Comparison of ENCODE assay signal across 10 cellular contexts in the genomic region with DNA sequence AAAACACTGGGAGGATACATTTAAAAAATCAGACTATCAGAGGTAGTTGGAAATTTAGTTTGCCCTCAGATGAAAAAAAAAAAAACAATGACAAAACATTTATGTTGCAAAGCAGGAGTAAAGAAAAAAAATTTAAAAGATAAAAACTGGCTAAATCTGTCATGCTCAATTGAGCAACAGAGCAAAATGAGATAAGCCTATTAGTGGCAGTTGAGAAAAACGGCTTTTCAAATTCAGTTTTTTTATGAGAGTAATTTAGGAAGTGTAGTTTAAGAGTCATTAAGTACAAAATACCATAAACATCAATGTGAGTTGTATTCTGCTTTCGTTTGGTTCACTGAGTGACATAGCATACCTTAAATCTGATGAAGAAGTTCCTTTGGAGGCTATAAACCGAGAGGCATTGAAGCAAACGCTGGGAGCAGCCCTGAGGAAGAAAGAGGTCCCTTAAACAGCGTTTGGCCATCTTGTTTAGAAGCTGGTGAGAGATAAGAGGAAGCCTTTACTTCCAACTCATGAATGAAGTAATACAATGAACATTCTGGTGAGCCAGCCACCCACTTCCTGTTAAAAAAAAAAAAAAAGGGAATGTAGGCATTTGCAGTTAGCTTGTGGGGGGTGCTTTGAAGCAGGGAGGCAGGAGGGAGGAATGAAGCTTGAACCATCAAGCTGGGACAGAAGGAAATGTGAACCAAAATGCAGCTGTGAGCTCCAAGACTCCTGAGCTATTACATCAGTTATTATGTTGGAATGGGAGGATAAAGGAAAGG.
A peak's percentile ranks its signal among the peaks of the same experiment; 100 is the strongest.
DNase-seq lines count a peak whose midpoint lies in the region; ATAC-seq and TF ChIP-seq lines count a peak whose summit lies in the region.
"Had no signal": no experiment of that assay in that cellular context is flagged by ENCODE, and none has a peak within 500 bp of the region (broad histone marks: within the 10 kb centered on the region; RNA-seq: fewer than 3 reads in every experiment).

No MANE protein-coding gene starts in this region.

- no peak overlapping the region for H3K27ac ChIP-seq in mammary epithelial cell (ENCODE audit: insufficient read depth, low read depth, low read length)
- H3K27ac ChIP-seq in lung (ENCODE audit: low read depth in 1 of 2, low read length in 1 of 2): no peak overlapping the region

- dilution Hi-C loops in mammary epithelial cell (cut with HindIII; ENCODE audit: low sequenced_read_pairs): no loop called here

- DNase-seq in AG10803 (ENCODE audit: low read depth): peak; percentile 89
- peak; percentile 70 for DNase-seq in M059J (ENCODE audit: low read depth)
- DNase-seq in mammary epithelial cell: peak; percentile 12
- DNase-seq in lung (ENCODE audit: low spot score): no peak
- no peak for DNase-seq in NCI-H1092 (lab: John Stamatoyannopoulos, UW)
- no peak for DNase-seq in NCI-H1092 treated with DMSO at 0.1 percent for 48 hours (lab: John Stamatoyannopoulos, UW)
- DNase-seq: activated CD8-positive, alpha-beta memory T cell treated with anti-CD3 and anti-CD28 coated beads, Interleukin-2, amount 10 ng/mL, durations not matched to agents 7 days and 5 days; NCI-H345 had no signal

- no peaks in the 10 kb centered on the region for H4K20me1 ChIP-seq in mammary epithelial cell (ENCODE audit: insufficient read depth, low read length)

- H2AFZ ChIP-seq in mammary epithelial cell (ENCODE audit: low read depth, low read length): peak overlapping the region; percentile 64

- H3K36me3 ChIP-seq in mammary epithelial cell (ENCODE audit: insufficient read depth, low read length): no peaks in the 10 kb centered on the region
- no peaks in the 10 kb centered on the region for H3K36me3 ChIP-seq in lung (ENCODE audit: control insufficient read depth in 2 of 2, insufficient read depth in 2 of 2, low read length in 2 of 2)

- WGBS in mammary epithelial cell (ENCODE audit: low coverage, missing lambda C conversion rate): 61% methylated on average over 5 of the region's 5 CpGs
- 9 to 16% methylated on average over 5 of the region's 5 CpGs for WGBS in lung, 2 donors

- ATAC-seq in lung (ENCODE audit: insufficient read depth, low FRiP score) (peak; percentile 50), HG03378 (IDR thresholded peaks at IDR 0.05; ENCODE audit: unreplicated experiment) (no peak), HG02588 (IDR thresholded peaks at IDR 0.05; ENCODE audit: unreplicated experiment) (no peak)
- ATAC-seq: activated CD8-positive, alpha-beta memory T cell treated with anti-CD3 and anti-CD28 coated beads, Interleukin-2, amount 10 ng/mL, durations not matched to agents 7 days and 5 days had no signal

- in situ Hi-C loops in mammary epithelial cell (cut with MboI; ENCODE audit: low sequenced_read_pairs in 2 of 2): no loop called here

- BruUV-seq in mammary epithelial cell (replicated peaks; lab: Mats Ljungman, UMichigan): no TSS peak

- H3K79me2 ChIP-seq in mammary epithelial cell (ENCODE audit: insufficient read depth, low read length): no peaks in the 10 kb centered on the region

- no peaks in the 10 kb centered on the region for H3K9me3 ChIP-seq in mammary epithelial cell (replicated peaks; ENCODE audit: insufficient read depth, low read length)
- H3K9me3 ChIP-seq in lung (ENCODE audit: control insufficient read depth in 2 of 2, insufficient read depth in 1 of 2, low read length in 1 of 2): peaks cover 0 to 3% of the 10 kb centered on the region in 2 donors

- TF ChIP-seq CTCF in AG10803 (conservative IDR thresholded peaks at IDR 0.05; ENCODE audit: low read length) (no peak), mammary epithelial cell (conservative IDR thresholded peaks at IDR 0.05 in 1 of 2, IDR thresholded peaks at IDR 0.05 in 1 of 2; ENCODE audit: extremely low read depth in 1 of 2, insufficient read depth in 1 of 2, low read depth in 1 of 2, low read length in 2 of 2) (no peak), lung (IDR thresholded peaks at IDR 0.05; ENCODE audit: control extremely low read depth, extremely low read depth) (no peak)

- intact Hi-C loops in mammary epithelial cell (cut with micrococcal nuclease): no loop called here

- H3K4me3 ChIP-seq in AG10803 (ENCODE audit: low read length) (no peak overlapping the region), mammary epithelial cell (replicated peaks in 1 of 3; ENCODE audit: insufficient read depth in 1 of 3, low read depth in 2 of 3, low read length in 3 of 3) (no peak overlapping the region), lung (no peak overlapping the region)

- H3K9ac ChIP-seq in mammary epithelial cell (ENCODE audit: insufficient read depth, low read length): no peak overlapping the region

- H3K4me2 ChIP-seq in mammary epithelial cell (ENCODE audit: insufficient read depth, low read depth, low read length): no peak overlapping the region

- H3K4me1 ChIP-seq in mammary epithelial cell (ENCODE audit: insufficient read depth, low read length) (peaks cover 22% of the 10 kb centered on the region), lung (ENCODE audit: control insufficient read depth in 2 of 2, insufficient read depth in 2 of 2, low read length in 2 of 2) (no peaks in the 10 kb centered on the region)

- H3K27me3 ChIP-seq in mammary epithelial cell (ENCODE audit: insufficient read depth, low read length) (no peaks in the 10 kb centered on the region), lung (ENCODE audit: control insufficient read depth, insufficient read depth) (no peaks in the 10 kb centered on the region)

- CTCF ChIA-PET in mammary epithelial cell (lab: Charles Lee; ENCODE audit: low non-redundant PET): no interaction called here

Comparison
In these comparisons a context has a peak if more than half of its experiments do, and no peak if none do; other contexts are left out.
1. DNase-seq: peak in AG10803 (single experiment), M059J (single experiment) and mammary epithelial cell (single experiment); none in lung (single experiment), NCI-H1092 (single experiment) and NCI-H1092 treated with DMSO at 0.1 percent for 48 hours (single experiment).